13 cellular contexts compared by ENCODE assay signal in the genomic region with DNA sequence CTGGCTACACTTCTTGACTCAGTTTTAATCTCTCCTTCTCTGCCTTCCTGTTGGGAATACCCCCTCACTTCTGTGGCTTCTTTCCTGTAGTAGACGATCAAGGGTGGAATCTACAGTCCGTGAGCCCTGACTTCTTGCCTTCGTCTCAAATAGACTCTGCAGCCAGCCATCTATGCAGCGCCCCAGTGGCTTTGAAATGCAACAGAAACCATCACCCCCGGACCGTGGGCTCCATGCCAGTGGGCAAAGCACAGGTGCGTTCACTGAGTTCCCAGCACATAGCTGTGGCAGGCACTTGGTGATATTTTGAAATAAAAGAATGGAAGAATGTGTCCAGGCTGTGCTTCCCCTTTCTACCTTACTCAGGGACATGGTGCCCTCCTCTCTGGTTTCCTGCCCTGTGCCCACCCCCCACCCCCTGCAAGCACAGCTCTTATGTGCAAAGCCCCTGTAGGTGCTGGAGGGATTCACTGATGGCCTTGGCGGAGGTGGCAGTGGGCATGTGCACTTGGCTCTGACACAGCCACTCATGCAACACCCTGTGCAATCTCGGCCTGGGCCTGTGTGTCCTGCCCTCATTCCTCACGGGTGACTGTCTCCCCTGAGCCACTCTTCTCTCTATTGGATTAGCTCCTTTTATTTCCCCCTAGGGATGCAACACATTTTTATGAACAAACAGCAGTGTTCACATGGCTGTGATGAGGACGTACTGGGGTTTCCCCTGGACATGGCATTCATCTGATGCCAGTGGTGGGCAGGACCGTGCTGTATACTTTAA. TPM values are rescaled to one million over a fixed set of nuclear protein-coding genes. Genes with fewer than 3 reads are reported as not detected.
DNase-seq lines count a peak whose midpoint lies in the region; ATAC-seq and TF ChIP-seq lines count a peak whose summit lies in the region.
"Had no signal": no experiment of that assay in that cellular context is flagged by ENCODE, and none has a peak within 500 bp of the region (broad histone marks: within the 10 kb centered on the region; RNA-seq: fewer than 3 reads in every experiment).

No MANE protein-coding gene starts in this region.

- no peak for ATAC-seq in GM19328 (IDR thresholded peaks at IDR 0.05; ENCODE audit: unreplicated experiment)

- DNase-seq in GM04504 (ENCODE audit: low read depth) (peak; percentile 81), SW480 (ENCODE audit: low spot score) (peak; percentile 35), fibroblast of the aortic adventitia (ENCODE audit: low read depth) (peak; percentile 52), renal cortical epithelial cell (ENCODE audit: low read depth) (peak; percentile 61), cortex of kidney (lab: John Stamatoyannopoulos, UW) (no peak), GM10266 (ENCODE audit: extremely low spot score) (no peak), AML-193 (lab: John Stamatoyannopoulos, UW) (no peak)
- DNase-seq: activated CD4-positive, CD25-positive, alpha-beta regulatory T cell treated with anti-CD3 and anti-CD28 coated beads, Interleukin-2, amount 50 U/mL, for 72 hours; colonic mucosa; NCI-H2171 had no signal

- no peak for TF ChIP-seq CTCF in fibroblast of the aortic adventitia (IDR thresholded peaks at IDR 0.05; ENCODE audit: insufficient read depth, low read length)
- no peak for TF ChIP-seq CTCF in GM10266 (IDR thresholded peaks at IDR 0.05; ENCODE audit: control insufficient read depth, insufficient read depth, low read depth, missing control alignments)

- H3K4me3 ChIP-seq in fibroblast of the aortic adventitia (ENCODE audit: low read depth, low read length), result no peak overlapping the region
- H3K4me3 ChIP-seq: colonic mucosa had no signal

RNA-seq across cellular contexts. Expression of a gene that starts 5.5 kb away (rescaled TPM):
- total RNA-seq in fibroblast of the aortic adventitia (ENCODE audit: low replicate concordance), result not detected in 2 replicates
- under 0.01 and 0.05 TPM in 2 replicates for total RNA-seq in renal cortical epithelial cell
- total RNA-seq: activated T-helper 1 cell treated with anti-CD3 and anti-CD28 coated beads, Interleukin-12 subunit alpha, Interleukin-12 subunit beta, Interleukin-2, Interleukin-4 antibody, amounts not matched to agents 30 ng/mL and 10 ng/mL and 1 ng/mL, durations not matched to agents 14 hours and 24 hours and 36 hours; colonic mucosa had no signal

RNA-seq across cellular contexts. Expression of a gene that starts 11.2 kb away (rescaled TPM):
- total RNA-seq in fibroblast of the aortic adventitia (ENCODE audit: low replicate concordance), result 1.2 and 7.0 TPM in 2 replicates
- total RNA-seq in renal cortical epithelial cell, result 1.0 and 5.1 TPM in 2 replicates

RNA-seq across cellular contexts. Expression of a gene that starts 13.1 kb away (rescaled TPM):
- not detected in 2 replicates for total RNA-seq in fibroblast of the aortic adventitia (ENCODE audit: low replicate concordance)
- not detected in 2 replicates for total RNA-seq in renal cortical epithelial cell
- total RNA-seq: activated T-helper 1 cell treated with anti-CD3 and anti-CD28 coated beads, Interleukin-12 subunit alpha, Interleukin-12 subunit beta, Interleukin-2, Interleukin-4 antibody, amounts not matched to agents 30 ng/mL and 10 ng/mL and 1 ng/mL, durations not matched to agents 14 hours and 24 hours and 36 hours; colonic mucosa; mucosa of gallbladder had no signal

RNA-seq across cellular contexts. Expression of a gene that starts 13.4 kb away (rescaled TPM):
- total RNA-seq in fibroblast of the aortic adventitia (ENCODE audit: low replicate concordance) (not detected in 2 replicates), renal cortical epithelial cell (1.4 TPM in 1 of 2 replicates, not detected in the other)
- total RNA-seq: activated T-helper 1 cell treated with anti-CD3 and anti-CD28 coated beads, Interleukin-12 subunit alpha, Interleukin-12 subunit beta, Interleukin-2, Interleukin-4 antibody, amounts not matched to agents 30 ng/mL and 10 ng/mL and 1 ng/mL, durations not matched to agents 14 hours and 24 hours and 36 hours; colonic mucosa; mucosa of gallbladder had no signal

RNA-seq across cellular contexts. Expression of a gene that starts 31.8 kb away (rescaled TPM):
- 21.1 and 42.0 TPM in 2 replicates for total RNA-seq in fibroblast of the aortic adventitia (ENCODE audit: low replicate concordance)
- 12.9 and 21.0 TPM in 2 replicates for total RNA-seq in renal cortical epithelial cell

Comparison
In these comparisons a context has a peak if more than half of its experiments do, and no peak if none do; other contexts are left out.
1. DNase-seq: peak in GM04504 (single experiment), SW480 (single experiment), fibroblast of the aortic adventitia (single experiment) and renal cortical epithelial cell (single experiment); none in cortex of kidney (single experiment), GM10266 (single experiment) and AML-193 (0 of 2).